ENCODE assay signal across 29 cellular contexts in the genomic region with DNA sequence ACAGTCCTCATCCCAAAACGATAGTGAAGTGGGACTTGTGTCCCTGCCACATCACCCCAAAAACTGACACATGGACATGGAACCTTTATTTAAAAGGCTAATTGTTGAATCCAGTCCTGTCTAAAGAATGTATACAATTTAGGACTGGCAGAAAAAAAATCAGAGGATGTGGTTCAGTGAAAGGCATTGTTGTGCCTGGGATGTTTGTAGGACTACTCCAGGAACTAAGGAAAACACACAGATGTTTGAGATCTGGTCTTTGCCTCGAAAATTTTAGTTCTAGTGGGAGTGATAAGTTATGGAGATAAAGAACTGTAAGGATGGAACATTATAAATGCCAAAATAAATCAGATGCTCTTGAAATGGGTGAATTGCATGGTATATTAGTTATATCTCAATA. TPM values are rescaled to one million over a fixed set of nuclear protein-coding genes. Genes with fewer than 3 reads are reported as not detected.
DNase-seq lines count a peak whose midpoint lies in the region; ATAC-seq and TF ChIP-seq lines count a peak whose summit lies in the region.
"Had no signal": no experiment of that assay in that cellular context is flagged by ENCODE, and none has a peak within 500 bp of the region (broad histone marks: within the 10 kb centered on the region; RNA-seq: fewer than 3 reads in every experiment).

No MANE protein-coding gene starts in this region.

- H3K27ac ChIP-seq in GM23338 (ENCODE audit: low read depth): no peak overlapping the region
- H3K27ac ChIP-seq: A549, body of pancreas, neutrophil, psoas muscle, sigmoid colon, SJSA1, tibial artery had no signal

- no peaks in the 10 kb centered on the region for H3F3A ChIP-seq in GM23338 (replicated peaks; ENCODE audit: low read depth)

- H4K20me1 ChIP-seq in GM23338 (replicated peaks; ENCODE audit: insufficient read depth): peaks cover 39% of the 10 kb centered on the region

- peaks cover 99% of the 10 kb centered on the region for H3K79me2 ChIP-seq in GM23338 (replicated peaks; ENCODE audit: insufficient read depth)

- ATAC-seq in GM23338 (no peak), Right ventricle myocardium superior (ENCODE audit: poor library complexity) (no peak)
- ATAC-seq in central memory CD8-positive, alpha-beta T cell (replicated peaks; ENCODE audit: extremely low read depth, poor library complexity, severe bottlenecking): no peak
- ATAC-seq: A549; activated T-cell treated with anti-CD3 and anti-CD28 coated beads, Interleukin-2, amount 50 U/mL, for 4 hours; body of pancreas; left cardiac atrium; psoas muscle; T-cell had no signal

- H3K36me3 Mint-ChIP-seq in GM23338 (ENCODE audit: low read depth) (no peaks in the 10 kb centered on the region), nephron (ENCODE audit: low read depth) (no peaks in the 10 kb centered on the region)
- H3K36me3 Mint-ChIP-seq in central memory CD8-positive, alpha-beta T cell (ENCODE audit: insufficient read depth): peaks cover 2% of the 10 kb centered on the region
- H3K36me3 Mint-ChIP-seq: immature natural killer cell, T-cell had no signal

- intact Hi-C loops in head of caudate nucleus (cut with DNase I): no loop called here
- intact Hi-C loops in Right ventricle myocardium superior (cut with DNase I): no loop called here

- H3K4me3 Mint-ChIP-seq in GM23338: no peak overlapping the region
- no peak overlapping the region for H3K4me3 Mint-ChIP-seq in central memory CD8-positive, alpha-beta T cell
- H3K4me3 Mint-ChIP-seq in nephron: no peak overlapping the region
- H3K4me3 Mint-ChIP-seq: activated T-cell treated with anti-CD3 and anti-CD28 coated beads, Interleukin-2, amount 50 U/mL, for 4 hours; immature natural killer cell; T-cell had no signal

- H3K9me3 Mint-ChIP-seq in GM23338: no peaks in the 10 kb centered on the region
- H3K9me3 Mint-ChIP-seq in central memory CD8-positive, alpha-beta T cell: no peaks in the 10 kb centered on the region
- H3K9me3 Mint-ChIP-seq in nephron: no peaks in the 10 kb centered on the region
- H3K9me3 Mint-ChIP-seq: activated T-cell treated with anti-CD3 and anti-CD28 coated beads, Interleukin-2, amount 50 U/mL, for 4 hours; immature natural killer cell; T-cell had no signal

- no peaks in the 10 kb centered on the region for H3K27me3 Mint-ChIP-seq in GM23338 (ENCODE audit: insufficient read depth, low read depth, poor library complexity)
- no peaks in the 10 kb centered on the region for H3K27me3 Mint-ChIP-seq in central memory CD8-positive, alpha-beta T cell
- no peaks in the 10 kb centered on the region for H3K27me3 Mint-ChIP-seq in nephron (ENCODE audit: low read depth)
- H3K27me3 Mint-ChIP-seq: T-cell had no signal

- H3K27ac Mint-ChIP-seq in GM23338: no peak overlapping the region
- H3K27ac Mint-ChIP-seq in central memory CD8-positive, alpha-beta T cell (ENCODE audit: low read depth): peak overlapping the region; percentile 39
- H3K27ac Mint-ChIP-seq in nephron: peak overlapping the region in 2 of 3 experiments; percentile 46 to 57

- peak overlapping the region; percentile 0 for H3K4me2 ChIP-seq in GM23338
- H3K4me2 ChIP-seq: A549 had no signal

- no peaks in the 10 kb centered on the region for H3K36me3 ChIP-seq in GM23338 (ENCODE audit: insufficient read depth)
- H3K36me3 ChIP-seq: BE2C, sigmoid colon, SJSA1, tibial artery had no signal

- TF ChIP-seq CTCF in GM23338 (conservative IDR thresholded peaks at IDR 0.05; ENCODE audit: low read depth in 2 of 2) (no peak), nephron (IDR thresholded peaks at IDR 0.05; ENCODE audit: unreplicated experiment in 3 of 3) (no peak)

- no peaks in the 10 kb centered on the region for H3K9me2 ChIP-seq in GM23338 (ENCODE audit: insufficient read depth)

- H3K4me1 ChIP-seq in GM23338 (ENCODE audit: insufficient read depth): peaks cover 59% of the 10 kb centered on the region

- H2AFZ ChIP-seq in GM23338: no peak overlapping the region

- H3K4me1 Mint-ChIP-seq in GM23338: peaks cover 79% of the 10 kb centered on the region
- H3K4me1 Mint-ChIP-seq in central memory CD8-positive, alpha-beta T cell: peaks cover 82% of the 10 kb centered on the region
- peaks cover 99% of the 10 kb centered on the region for H3K4me1 Mint-ChIP-seq in nephron

- H3K27me3 ChIP-seq in GM23338 (ENCODE audit: insufficient read depth): no peaks in the 10 kb centered on the region
- H3K27me3 ChIP-seq: BE2C, body of pancreas, neutrophil, sigmoid colon, SJSA1, tibial artery had no signal

- DNase-seq in AG08395 (ENCODE audit: low spot score) (peak; percentile 24), GM23338 (ENCODE audit: low spot score) (no peak), D341Med (ENCODE audit: low spot score) (no peak), head of caudate nucleus (no peak), NCI-H1436 treated with DMSO at 0.1 percent for 48 hours (lab: John Stamatoyannopoulos, UW) (no peak), Right ventricle myocardium superior (no peak)
- no peak for DNase-seq in central memory CD8-positive, alpha-beta T cell (ENCODE audit: low spot score in 2 of 2)
- DNase-seq: activated CD4-positive, alpha-beta T cell treated with anti-CD3 and anti-CD28 coated beads, Interleukin-2, amount 50 U/mL, for 1 hour; activated CD4-positive, CD25-positive, alpha-beta regulatory T cell; activated gamma-delta T cell treated with Interleukin-2 at 50 U/mL for 16 hours; activated T-cell treated with anti-CD3 and anti-CD28 coated beads, Interleukin-2, amount 50 U/mL, for 4 hours; BE2C; body of pancreas; DMS53; immature natural killer cell; Kasumi-1; left cardiac atrium; NCI-H1417 treated with DMSO at 0.1 percent for 48 hours; NCI-H748 treated with DMSO at 0.1 percent for 48 hours; psoas muscle; RPMI8226; sigmoid colon; stimulated activated CD4-positive, alpha-beta T cell treated with anti-CD3 and anti-CD28 coated beads, Interleukin-4, amount 100 ng/mL, for 24 hours; T-cell; tibial artery had no signal

- H3K4me3 ChIP-seq in GM23338: no peak overlapping the region
- H3K4me3 ChIP-seq: A549, body of pancreas, psoas muscle, sigmoid colon, SJSA1, tibial artery had no signal

TF ChIP-seq in GM23338, 12 proteins besides CTCF, POLR2A, EP300 and RAD21 (continues in another document):
- no peak for TF ChIP-seq STAT1 (IDR thresholded peaks at IDR 0.05; ENCODE audit: unreplicated experiment)
- TF ChIP-seq ZNF331 (CRISPR knock-in tag; IDR thresholded peaks at IDR 0.05; ENCODE audit: low read depth): no peak
- TF ChIP-seq CREB1 (CRISPR knock-in tag; IDR thresholded peaks at IDR 0.05; ENCODE audit: low read depth): no peak
- no peak for TF ChIP-seq NANOG (IDR thresholded peaks at IDR 0.05; ENCODE audit: borderline replicate concordance)

RNA-seq across cellular contexts. Expression of gene VGLL4, which starts 27.2 kb away (rescaled TPM):
- 39.1 and 45.9 TPM in 2 replicates for total RNA-seq in GM23338 (2014; rRNA removed; shearing (Covaris generic))
- 20.8 and 23.2 TPM in 2 replicates for polyA plus RNA-seq in GM23338 (2016; fragmentation: Nextera tagmentation; extraction: Ambion mirVana)
- total RNA-seq in Right ventricle myocardium superior: 23.0 TPM
